Comparison of ENCODE assay signal across 1 cellular context in genomic region chr13:98921786-98922185, GRCh38.
TF ChIP-seq lines count a peak whose summit lies in the region.

No MANE protein-coding gene starts in this region.

TF ChIP-seq in WTC11, 78 proteins besides CTCF, POLR2A, EP300 and RAD21 (continued from another document):
- no peak for TF ChIP-seq ZSCAN18 (CRISPR knock-in tag; IDR thresholded peaks at IDR 0.05)
- no peak for TF ChIP-seq PRDM15 (CRISPR knock-in tag; IDR thresholded peaks at IDR 0.05)
- TF ChIP-seq TEAD1 (CRISPR knock-in tag; IDR thresholded peaks at IDR 0.05) = no peak
